Comparison of ENCODE assay signal across 15 cellular contexts in the genomic region with DNA sequence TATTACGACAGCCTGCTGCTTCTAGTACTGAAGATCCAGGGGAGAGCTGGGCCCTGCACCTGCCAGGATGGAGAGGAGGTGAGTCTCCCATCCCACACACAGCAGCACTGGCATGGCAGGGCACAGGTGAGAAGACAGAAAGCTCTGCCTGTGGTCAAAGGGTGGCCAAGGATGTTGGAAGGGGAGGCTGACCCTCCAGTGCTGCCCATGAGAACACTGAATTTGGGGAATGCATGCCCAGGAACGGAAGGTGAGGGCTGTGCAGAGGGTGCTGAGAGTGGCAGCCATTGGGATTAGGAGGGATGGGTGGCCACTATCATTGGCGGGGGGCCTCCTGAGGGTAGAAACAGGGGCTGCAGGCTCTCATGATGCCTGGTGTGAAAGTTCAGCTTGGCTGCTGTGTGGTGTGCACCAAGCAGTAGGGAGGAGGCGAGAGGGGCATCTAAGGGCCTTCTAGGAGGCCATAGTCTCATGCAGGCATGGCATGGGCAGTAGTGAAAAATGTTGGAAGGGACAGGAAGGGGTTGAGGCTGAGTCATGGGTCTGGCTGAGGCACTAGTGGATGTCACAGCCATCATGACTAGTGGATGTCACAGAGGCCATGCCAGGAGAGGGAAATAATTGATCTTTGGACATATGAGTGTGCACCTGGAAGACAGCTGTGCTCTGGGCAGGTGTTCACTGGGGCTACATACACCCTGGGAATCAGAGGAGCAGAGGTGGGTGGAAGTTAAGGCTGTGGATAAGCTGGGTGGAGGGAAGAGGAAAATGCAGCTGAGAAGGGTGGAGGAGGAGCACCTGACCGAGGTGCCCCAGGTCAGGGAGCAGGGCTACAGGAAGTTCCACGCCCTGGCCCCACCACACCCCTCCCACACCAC. TPM values are rescaled to one million over a fixed set of nuclear protein-coding genes. Genes with fewer than 3 reads are reported as not detected.
DNase-seq lines count a peak whose midpoint lies in the region; ATAC-seq and TF ChIP-seq lines count a peak whose summit lies in the region.
"Had no signal": no experiment of that assay in that cellular context is flagged by ENCODE, and none has a peak within 500 bp of the region (broad histone marks: within the 10 kb centered on the region; RNA-seq: fewer than 3 reads in every experiment).

No MANE protein-coding gene starts in this region.

- no peak for TF ChIP-seq POLR2A in stomach (IDR thresholded peaks at IDR 0.05)

- no peak overlapping the region for H3K4me3 ChIP-seq in right cardiac atrium (ENCODE audit: low read length)
- H3K4me3 ChIP-seq in mucosa of descending colon, result no peak overlapping the region
- no peak overlapping the region for H3K4me3 ChIP-seq in stomach

- H3K27me3 ChIP-seq in right cardiac atrium (ENCODE audit: control insufficient read depth, insufficient read depth) (no peaks in the 10 kb centered on the region), stomach (peaks cover 0 to 19% (median 5%) of the 10 kb centered on the region in 3 donors)

- peak overlapping the region; percentile 63 for H3K4me3 Mint-ChIP-seq in T-helper 17 cell
- H3K4me3 Mint-ChIP-seq in progenitor cell of endocrine pancreas (ENCODE audit: low read depth), result no peak overlapping the region

- no peak for TF ChIP-seq EP300 in stomach (IDR thresholded peaks at IDR 0.05)

- peaks cover 20% of the 10 kb centered on the region for H3K27me3 Mint-ChIP-seq in T-helper 17 cell
- peaks cover 19% of the 10 kb centered on the region for H3K27me3 Mint-ChIP-seq in progenitor cell of endocrine pancreas

- intact Hi-C loops in left ventricle myocardium superior (cut with micrococcal nuclease), result no loop called here
- intact Hi-C loops in right cardiac atrium (cut with DNase I), result no loop called here
- intact Hi-C loops in mucosa of descending colon (cut with DNase I, micrococcal nuclease), result no loop called here
- intact Hi-C loops in stomach (cut with DNase I; ENCODE audit: low total_unique reads), result no loop called here

- peak; percentile 9 for DNase-seq in left ventricle myocardium superior
- no peak for DNase-seq in right cardiac atrium
- no peak for DNase-seq in T-helper 17 cell
- peak in 2 of 3 donors; percentile 40 to 63 for DNase-seq in mucosa of descending colon
- DNase-seq in stomach, result no peak
- no peak for DNase-seq in SIG-M5 (lab: John Stamatoyannopoulos, UW)
- no peak for DNase-seq in progenitor cell of endocrine pancreas (ENCODE audit: low spot score, unreplicated experiment)
- DNase-seq in T-helper 2 cell, result no peak
- DNase-seq: activated CD4-positive, alpha-beta T cell treated with anti-CD3 and anti-CD28 coated beads, Interleukin-2, amount 50 U/mL, for 48 hours; activated gamma-delta T cell treated with Interleukin-2 at 50 U/mL for 16 hours; DND-41 had no signal

- WGBS in right cardiac atrium, result 88% methylated on average over 6 of the region's 6 CpGs
- 74 to 85% (median 80%) methylated on average over 6 of the region's 6 CpGs for WGBS in stomach, 5 donors

- H3K36me3 ChIP-seq in mucosa of descending colon (ENCODE audit: low read depth) (no peaks in the 10 kb centered on the region), stomach (no peaks in the 10 kb centered on the region)

- peaks cover 3% of the 10 kb centered on the region for H3K36me3 Mint-ChIP-seq in T-helper 17 cell (ENCODE audit: low read depth)
- no peaks in the 10 kb centered on the region for H3K36me3 Mint-ChIP-seq in progenitor cell of endocrine pancreas (ENCODE audit: insufficient read depth)

- ATAC-seq in left ventricle myocardium superior (no peak), right cardiac atrium (no peak), T-helper 17 cell (no peak), mucosa of descending colon (peak; percentile 73)

- H3K27ac Mint-ChIP-seq in T-helper 17 cell (peak overlapping the region; percentile 97), progenitor cell of endocrine pancreas (no peak overlapping the region)

- no peaks in the 10 kb centered on the region for H3K9me3 Mint-ChIP-seq in progenitor cell of endocrine pancreas (ENCODE audit: low read depth)

- H3K9me3 ChIP-seq in right cardiac atrium (ENCODE audit: control insufficient read depth, low read length) (no peaks in the 10 kb centered on the region), T-helper 17 cell (ENCODE audit: control insufficient read depth, low read length, poor library complexity, severe bottlenecking) (no peaks in the 10 kb centered on the region), mucosa of descending colon (no peaks in the 10 kb centered on the region), stomach (no peaks in the 10 kb centered on the region)

- H3K27ac ChIP-seq in right cardiac atrium (ENCODE audit: low read length) (no peak overlapping the region), stomach (no peak overlapping the region)

- TF ChIP-seq CTCF in mucosa of descending colon (IDR thresholded peaks at IDR 0.05) (no peak), stomach (IDR thresholded peaks at IDR 0.05) (no peak), progenitor cell of endocrine pancreas (IDR thresholded peaks at IDR 0.05; ENCODE audit: unreplicated experiment) (no peak)

- H3K4me1 ChIP-seq in right cardiac atrium (ENCODE audit: control insufficient read depth, insufficient read depth, low read length) (peaks cover 7% of the 10 kb centered on the region), mucosa of descending colon (ENCODE audit: low read depth) (peaks cover 15% of the 10 kb centered on the region), stomach (peaks cover 9 to 29% (median 16%) of the 10 kb centered on the region in 4 donors)

- peaks cover 18% of the 10 kb centered on the region for H3K4me1 Mint-ChIP-seq in T-helper 17 cell
- H3K4me1 Mint-ChIP-seq in progenitor cell of endocrine pancreas (ENCODE audit: low read depth), result peaks cover 9% of the 10 kb centered on the region

RNA-seq across cellular contexts. Expression of a gene that starts 2.5 kb away (rescaled TPM):
- total RNA-seq in left ventricle myocardium superior (not detected), right cardiac atrium (not detected), T-helper 17 cell (under 1 TPM in 1 of 2 donors, not detected in 1; 0.10 TPM), mucosa of descending colon (under 1 TPM in 1 of 3 donors, not detected in 2; 0.31 TPM), stomach (not detected), progenitor cell of endocrine pancreas (0.40 and 0.72 TPM in 2 replicates)
- polyA plus RNA-seq in right cardiac atrium (not detected), stomach (not detected)
- total RNA-seq: bronchial epithelial cell, liver, ureter had no signal
- polyA plus RNA-seq: AG04450, liver had no signal

RNA-seq across cellular contexts. Expression of a gene that starts 10.9 kb away (rescaled TPM):
- total RNA-seq in left ventricle myocardium superior (0.30 TPM), right cardiac atrium (1 to 10 TPM in 2 of 4 donors, under 1 TPM in 2; 0.33 to 1.9 (median 0.77) TPM), T-helper 17 cell (under 1 TPM; 0.13 to 0.15 TPM), mucosa of descending colon (1 to 10 TPM; 1.4 to 4.0 (median 2.4) TPM), stomach (under 1 TPM in 1 of 5 donors, not detected in 4; 0.18 TPM), progenitor cell of endocrine pancreas (1.1 and 1.3 TPM in 2 replicates)
- polyA plus RNA-seq in right cardiac atrium (0.59 TPM), stomach (1 to 10 TPM in 1 of 3 donors, under 1 TPM in 1, not detected in 1; 0.12 to 1.0 TPM)

RNA-seq across cellular contexts. Expression of a gene that starts 28.3 kb away (rescaled TPM):
- total RNA-seq in left ventricle myocardium superior (1.8 TPM), right cardiac atrium (1 to 10 TPM; 1.7 to 6.7 (median 4.8) TPM), T-helper 17 cell (1 to 10 TPM in 1 of 2 donors, under 1 TPM in 1; 0.39 to 1.0 TPM), mucosa of descending colon (1 to 10 TPM; 1.4 to 1.6 (median 1.4) TPM), stomach (under 1 TPM in 1 of 5 donors, not detected in 4; 0.55 TPM), progenitor cell of endocrine pancreas (0.36 and 0.57 TPM in 2 replicates)
- polyA plus RNA-seq in right cardiac atrium (2.1 TPM), stomach (under 1 TPM in 2 of 3 donors, not detected in 1; 0.10 to 0.31 TPM)

RNA-seq across cellular contexts. Expression of a gene that starts 41.3 kb away (rescaled TPM):
- total RNA-seq in left ventricle myocardium superior, result 18.0 TPM
- 10 to 100 TPM; 23.2 to 25.2 (median 23.8) TPM for total RNA-seq in right cardiac atrium
- polyA plus RNA-seq in right cardiac atrium, result 38.2 TPM
- total RNA-seq in T-helper 17 cell, result 10 to 100 TPM; 41.5 to 55.6 TPM
- total RNA-seq in mucosa of descending colon, result 10 to 100 TPM; 16.8 to 27.8 (median 19.8) TPM
- total RNA-seq in stomach, result 10 to 100 TPM in 4 of 5 donors, 1 to 10 TPM in 1; 5.8 to 57.2 (median 17.4) TPM
- 10 to 100 TPM; 39.6 to 45.1 (median 44.7) TPM for polyA plus RNA-seq in stomach
- total RNA-seq in progenitor cell of endocrine pancreas, result 17.6 and 20.2 TPM in 2 replicates

Comparison
In these comparisons a context has a peak if more than half of its experiments do, and no peak if none do; other contexts are left out.
1. DNase-seq: peak in left ventricle myocardium superior (single experiment) and mucosa of descending colon (2 of 3); none in right cardiac atrium (0 of 3), T-helper 17 cell (0 of 3), stomach (single experiment), SIG-M5 (single experiment), progenitor cell of endocrine pancreas (single experiment) and T-helper 2 cell (0 of 5).